1 cellular context compared by ENCODE assay signal in the genomic region with DNA sequence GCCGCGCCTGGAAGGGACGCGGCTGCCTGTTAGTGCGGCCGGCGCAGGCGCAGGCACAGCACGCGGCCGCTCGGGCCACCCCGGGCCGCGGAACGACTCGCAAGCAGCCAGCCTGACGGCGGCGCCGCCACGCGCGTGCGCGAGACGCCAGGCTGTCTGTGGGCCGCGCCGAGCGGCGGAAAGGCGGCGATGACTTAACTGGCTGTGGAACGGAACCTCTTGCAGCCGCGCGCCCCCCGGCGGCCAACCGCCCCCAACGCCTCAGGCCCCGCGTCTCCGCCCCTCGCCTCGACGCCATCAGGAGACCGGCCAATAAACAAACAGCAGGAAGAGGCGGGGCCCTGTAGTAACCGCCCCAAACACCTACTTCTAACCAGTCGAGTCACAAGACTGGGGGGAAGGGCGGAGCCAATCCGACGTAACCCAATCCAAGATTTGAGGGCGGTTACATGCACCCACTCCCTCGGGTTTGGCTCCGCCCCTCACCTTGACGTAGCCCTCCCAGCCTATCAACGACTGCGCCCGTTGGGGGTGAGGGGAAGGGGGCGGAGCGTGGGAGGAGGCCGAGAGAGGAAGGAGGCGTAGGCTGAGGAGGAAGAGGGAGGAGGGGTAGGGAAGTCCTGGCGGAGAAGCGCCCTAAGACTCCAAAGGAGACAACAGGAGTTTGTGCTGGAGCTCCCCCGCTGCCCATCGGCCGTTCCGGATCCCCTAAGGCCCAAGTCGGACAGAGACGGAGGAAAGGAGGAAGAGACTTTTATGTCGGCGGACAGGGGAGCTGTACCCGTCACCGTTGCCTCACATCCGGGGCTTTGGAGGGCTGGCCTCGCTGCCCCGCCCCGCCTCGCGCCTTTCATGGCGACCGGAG.
TF ChIP-seq lines count a peak whose summit lies in the region.

A gene (plus strand): TSS at position 566 of the 865 bp plus-strand sequence. CDS start 1,088 bp downstream, outside the sequence.

TF ChIP-seq in GM12878, 131 proteins besides CTCF, POLR2A, EP300 and RAD21 (continued from another document and continues in another):
- TF ChIP-seq, protein P1, sequence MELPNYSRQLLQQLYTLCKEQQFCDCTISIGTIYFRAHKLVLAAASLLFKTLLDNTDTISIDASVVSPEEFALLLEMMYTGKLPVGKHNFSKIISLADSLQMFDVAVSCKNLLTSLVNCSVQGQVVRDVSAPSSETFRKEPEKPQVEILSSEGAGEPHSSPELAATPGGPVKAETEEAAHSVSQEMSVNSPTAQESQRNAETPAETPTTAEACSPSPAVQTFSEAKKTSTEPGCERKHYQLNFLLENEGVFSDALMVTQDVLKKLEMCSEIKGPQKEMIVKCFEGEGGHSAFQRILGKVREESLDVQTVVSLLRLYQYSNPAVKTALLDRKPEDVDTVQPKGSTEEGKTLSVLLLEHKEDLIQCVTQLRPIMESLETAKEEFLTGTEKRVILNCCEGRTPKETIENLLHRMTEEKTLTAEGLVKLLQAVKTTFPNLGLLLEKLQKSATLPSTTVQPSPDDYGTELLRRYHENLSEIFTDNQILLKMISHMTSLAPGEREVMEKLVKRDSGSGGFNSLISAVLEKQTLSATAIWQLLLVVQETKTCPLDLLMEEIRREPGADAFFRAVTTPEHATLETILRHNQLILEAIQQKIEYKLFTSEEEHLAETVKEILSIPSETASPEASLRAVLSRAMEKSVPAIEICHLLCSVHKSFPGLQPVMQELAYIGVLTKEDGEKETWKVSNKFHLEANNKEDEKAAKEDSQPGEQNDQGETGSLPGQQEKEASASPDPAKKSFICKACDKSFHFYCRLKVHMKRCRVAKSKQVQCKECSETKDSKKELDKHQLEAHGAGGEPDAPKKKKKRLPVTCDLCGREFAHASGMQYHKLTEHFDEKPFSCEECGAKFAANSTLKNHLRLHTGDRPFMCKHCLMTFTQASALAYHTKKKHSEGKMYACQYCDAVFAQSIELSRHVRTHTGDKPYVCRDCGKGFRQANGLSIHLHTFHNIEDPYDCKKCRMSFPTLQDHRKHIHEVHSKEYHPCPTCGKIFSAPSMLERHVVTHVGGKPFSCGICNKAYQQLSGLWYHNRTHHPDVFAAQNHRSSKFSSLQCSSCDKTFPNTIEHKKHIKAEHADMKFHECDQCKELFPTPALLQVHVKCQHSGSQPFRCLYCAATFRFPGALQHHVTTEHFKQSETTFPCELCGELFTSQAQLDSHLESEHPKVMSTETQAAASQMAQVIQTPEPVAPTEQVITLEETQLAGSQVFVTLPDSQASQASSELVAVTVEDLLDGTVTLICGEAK (IDR thresholded peaks at IDR 0.05; ENCODE audit: borderline replicate concordance): peak; percentile 80
- peak; percentile 90 for TF ChIP-seq SMAD1 (IDR thresholded peaks at IDR 0.05; ENCODE audit: low read depth, partially characterized antibody)
- TF ChIP-seq FOXK2 (IDR thresholded peaks at IDR 0.05): no peak
- peak; percentile 65 for TF ChIP-seq CREM (IDR thresholded peaks at IDR 0.05; ENCODE audit: low read depth)
- no peak for TF ChIP-seq MEF2B (IDR thresholded peaks at IDR 0.05; ENCODE audit: partially characterized antibody, poor library complexity, severe bottlenecking)
- peak; percentile 53 for TF ChIP-seq NR2F1 (conservative IDR thresholded peaks at IDR 0.05)
- TF ChIP-seq NRF1 (conservative IDR thresholded peaks at IDR 0.05; ENCODE audit: low read depth, low read length): peak; percentile 98
- TF ChIP-seq, protein P2, sequence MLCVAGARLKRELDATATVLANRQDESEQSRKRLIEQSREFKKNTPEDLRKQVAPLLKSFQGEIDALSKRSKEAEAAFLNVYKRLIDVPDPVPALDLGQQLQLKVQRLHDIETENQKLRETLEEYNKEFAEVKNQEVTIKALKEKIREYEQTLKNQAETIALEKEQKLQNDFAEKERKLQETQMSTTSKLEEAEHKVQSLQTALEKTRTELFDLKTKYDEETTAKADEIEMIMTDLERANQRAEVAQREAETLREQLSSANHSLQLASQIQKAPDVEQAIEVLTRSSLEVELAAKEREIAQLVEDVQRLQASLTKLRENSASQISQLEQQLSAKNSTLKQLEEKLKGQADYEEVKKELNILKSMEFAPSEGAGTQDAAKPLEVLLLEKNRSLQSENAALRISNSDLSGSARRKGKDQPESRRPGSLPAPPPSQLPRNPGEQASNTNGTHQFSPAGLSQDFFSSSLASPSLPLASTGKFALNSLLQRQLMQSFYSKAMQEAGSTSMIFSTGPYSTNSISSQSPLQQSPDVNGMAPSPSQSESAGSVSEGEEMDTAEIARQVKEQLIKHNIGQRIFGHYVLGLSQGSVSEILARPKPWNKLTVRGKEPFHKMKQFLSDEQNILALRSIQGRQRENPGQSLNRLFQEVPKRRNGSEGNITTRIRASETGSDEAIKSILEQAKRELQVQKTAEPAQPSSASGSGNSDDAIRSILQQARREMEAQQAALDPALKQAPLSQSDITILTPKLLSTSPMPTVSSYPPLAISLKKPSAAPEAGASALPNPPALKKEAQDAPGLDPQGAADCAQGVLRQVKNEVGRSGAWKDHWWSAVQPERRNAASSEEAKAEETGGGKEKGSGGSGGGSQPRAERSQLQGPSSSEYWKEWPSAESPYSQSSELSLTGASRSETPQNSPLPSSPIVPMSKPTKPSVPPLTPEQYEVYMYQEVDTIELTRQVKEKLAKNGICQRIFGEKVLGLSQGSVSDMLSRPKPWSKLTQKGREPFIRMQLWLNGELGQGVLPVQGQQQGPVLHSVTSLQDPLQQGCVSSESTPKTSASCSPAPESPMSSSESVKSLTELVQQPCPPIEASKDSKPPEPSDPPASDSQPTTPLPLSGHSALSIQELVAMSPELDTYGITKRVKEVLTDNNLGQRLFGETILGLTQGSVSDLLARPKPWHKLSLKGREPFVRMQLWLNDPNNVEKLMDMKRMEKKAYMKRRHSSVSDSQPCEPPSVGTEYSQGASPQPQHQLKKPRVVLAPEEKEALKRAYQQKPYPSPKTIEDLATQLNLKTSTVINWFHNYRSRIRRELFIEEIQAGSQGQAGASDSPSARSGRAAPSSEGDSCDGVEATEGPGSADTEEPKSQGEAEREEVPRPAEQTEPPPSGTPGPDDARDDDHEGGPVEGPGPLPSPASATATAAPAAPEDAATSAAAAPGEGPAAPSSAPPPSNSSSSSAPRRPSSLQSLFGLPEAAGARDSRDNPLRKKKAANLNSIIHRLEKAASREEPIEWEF (IDR thresholded peaks at IDR 0.05; ENCODE audit: insufficient replicate concordance, low read depth, low read length): no peak
- TF ChIP-seq CHD2 (IDR thresholded peaks at IDR 0.05; ENCODE audit: borderline replicate concordance, low read depth, low read length): peak; percentile 91
- no peak for TF ChIP-seq RBBP5 (conservative IDR thresholded peaks at IDR 0.05)
- no peak for TF ChIP-seq TCF12 (IDR thresholded peaks at IDR 0.05; ENCODE audit: low read depth, low read length)
- no peak; the same call in 1 of the 2 replicates for TF ChIP-seq STAT1 (conservative IDR thresholded peaks at IDR 0.05)
- TF ChIP-seq PML (IDR thresholded peaks at IDR 0.05; ENCODE audit: low read length): no peak
- TF ChIP-seq SPI1 (IDR thresholded peaks at IDR 0.05; ENCODE audit: borderline replicate concordance, insufficient read depth, low read depth, low read length): peak; percentile 55; the same call in 1 of the 2 replicates
- TF ChIP-seq ZNF384 (IDR thresholded peaks at IDR 0.05; ENCODE audit: borderline replicate concordance, low read depth, low read length): no peak
- TF ChIP-seq STAT3 (IDR thresholded peaks at IDR 0.05; ENCODE audit: low read depth, low read length): no peak
- no peak for TF ChIP-seq HDAC6 (IDR thresholded peaks at IDR 0.05; ENCODE audit: unreplicated experiment)
- peak; percentile 26; the same call in 1 of the 2 replicates for TF ChIP-seq TCF3 (IDR thresholded peaks at IDR 0.05; ENCODE audit: borderline replicate concordance, insufficient read depth, low read depth, low read length)
- peak; percentile 79 for TF ChIP-seq ATF7 (IDR thresholded peaks at IDR 0.05; ENCODE audit: low read depth)
- TF ChIP-seq TARDBP (IDR thresholded peaks at IDR 0.05; ENCODE audit: borderline replicate concordance): no peak
- peak; percentile 89 for TF ChIP-seq IKZF1 (conservative IDR thresholded peaks at IDR 0.05)
- TF ChIP-seq CREB1 (IDR thresholded peaks at IDR 0.05; ENCODE audit: low read depth): no peak
- TF ChIP-seq, protein P3, sequence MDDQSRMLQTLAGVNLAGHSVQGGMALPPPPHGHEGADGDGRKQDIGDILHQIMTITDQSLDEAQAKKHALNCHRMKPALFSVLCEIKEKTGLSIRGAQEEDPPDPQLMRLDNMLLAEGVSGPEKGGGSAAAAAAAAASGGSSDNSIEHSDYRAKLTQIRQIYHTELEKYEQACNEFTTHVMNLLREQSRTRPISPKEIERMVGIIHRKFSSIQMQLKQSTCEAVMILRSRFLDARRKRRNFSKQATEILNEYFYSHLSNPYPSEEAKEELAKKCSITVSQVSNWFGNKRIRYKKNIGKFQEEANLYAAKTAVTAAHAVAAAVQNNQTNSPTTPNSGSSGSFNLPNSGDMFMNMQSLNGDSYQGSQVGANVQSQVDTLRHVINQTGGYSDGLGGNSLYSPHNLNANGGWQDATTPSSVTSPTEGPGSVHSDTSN (IDR thresholded peaks at IDR 0.05; ENCODE audit: insufficient replicate concordance, low read depth, low read length): no peak
- TF ChIP-seq, protein P4, sequence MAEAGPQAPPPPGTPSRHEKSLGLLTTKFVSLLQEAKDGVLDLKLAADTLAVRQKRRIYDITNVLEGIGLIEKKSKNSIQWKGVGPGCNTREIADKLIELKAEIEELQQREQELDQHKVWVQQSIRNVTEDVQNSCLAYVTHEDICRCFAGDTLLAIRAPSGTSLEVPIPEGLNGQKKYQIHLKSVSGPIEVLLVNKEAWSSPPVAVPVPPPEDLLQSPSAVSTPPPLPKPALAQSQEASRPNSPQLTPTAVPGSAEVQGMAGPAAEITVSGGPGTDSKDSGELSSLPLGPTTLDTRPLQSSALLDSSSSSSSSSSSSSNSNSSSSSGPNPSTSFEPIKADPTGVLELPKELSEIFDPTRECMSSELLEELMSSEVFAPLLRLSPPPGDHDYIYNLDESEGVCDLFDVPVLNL (IDR thresholded peaks at IDR 0.05; ENCODE audit: low read depth, low read length): 0 out of 2 replicates have a peak, but pooled peaks have one; percentile 28
- peak; percentile 89 for TF ChIP-seq SMARCA5 (IDR thresholded peaks at IDR 0.05)
- peak; percentile 63; the same call in 1 of the 2 replicates for TF ChIP-seq POLR2AphosphoS2 (IDR thresholded peaks at IDR 0.05; ENCODE audit: low read depth, low read length)
- TF ChIP-seq WRNIP1 (IDR thresholded peaks at IDR 0.05; ENCODE audit: borderline replicate concordance, low read depth, low read length): no peak
- peak; percentile 81 for TF ChIP-seq SMAD5 (IDR thresholded peaks at IDR 0.05; ENCODE audit: low read depth)
- TF ChIP-seq LARP7 (IDR thresholded peaks at IDR 0.05): peak; percentile 98
- TF ChIP-seq SP1 (IDR thresholded peaks at IDR 0.05; ENCODE audit: low read depth, low read length): peak; percentile 94
- no peak for TF ChIP-seq NFIC (IDR thresholded peaks at IDR 0.05; ENCODE audit: low read depth, low read length)
- TF ChIP-seq DPF2 (IDR thresholded peaks at IDR 0.05): peak; percentile 40
- TF ChIP-seq ESRRA (IDR thresholded peaks at IDR 0.05; ENCODE audit: low read length): no peak; the same call in 1 of the 2 replicates
- peak; percentile 36; the same call in 1 of the 2 replicates for TF ChIP-seq NR2C1 (IDR thresholded peaks at IDR 0.05)
- TF ChIP-seq, protein P5, sequence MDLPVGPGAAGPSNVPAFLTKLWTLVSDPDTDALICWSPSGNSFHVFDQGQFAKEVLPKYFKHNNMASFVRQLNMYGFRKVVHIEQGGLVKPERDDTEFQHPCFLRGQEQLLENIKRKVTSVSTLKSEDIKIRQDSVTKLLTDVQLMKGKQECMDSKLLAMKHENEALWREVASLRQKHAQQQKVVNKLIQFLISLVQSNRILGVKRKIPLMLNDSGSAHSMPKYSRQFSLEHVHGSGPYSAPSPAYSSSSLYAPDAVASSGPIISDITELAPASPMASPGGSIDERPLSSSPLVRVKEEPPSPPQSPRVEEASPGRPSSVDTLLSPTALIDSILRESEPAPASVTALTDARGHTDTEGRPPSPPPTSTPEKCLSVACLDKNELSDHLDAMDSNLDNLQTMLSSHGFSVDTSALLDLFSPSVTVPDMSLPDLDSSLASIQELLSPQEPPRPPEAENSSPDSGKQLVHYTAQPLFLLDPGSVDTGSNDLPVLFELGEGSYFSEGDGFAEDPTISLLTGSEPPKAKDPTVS (IDR thresholded peaks at IDR 0.05; ENCODE audit: low read depth, low read length): no peak
- no peak for TF ChIP-seq SUZ12 (IDR thresholded peaks at IDR 0.05; ENCODE audit: unreplicated experiment)
- TF ChIP-seq, protein P6, sequence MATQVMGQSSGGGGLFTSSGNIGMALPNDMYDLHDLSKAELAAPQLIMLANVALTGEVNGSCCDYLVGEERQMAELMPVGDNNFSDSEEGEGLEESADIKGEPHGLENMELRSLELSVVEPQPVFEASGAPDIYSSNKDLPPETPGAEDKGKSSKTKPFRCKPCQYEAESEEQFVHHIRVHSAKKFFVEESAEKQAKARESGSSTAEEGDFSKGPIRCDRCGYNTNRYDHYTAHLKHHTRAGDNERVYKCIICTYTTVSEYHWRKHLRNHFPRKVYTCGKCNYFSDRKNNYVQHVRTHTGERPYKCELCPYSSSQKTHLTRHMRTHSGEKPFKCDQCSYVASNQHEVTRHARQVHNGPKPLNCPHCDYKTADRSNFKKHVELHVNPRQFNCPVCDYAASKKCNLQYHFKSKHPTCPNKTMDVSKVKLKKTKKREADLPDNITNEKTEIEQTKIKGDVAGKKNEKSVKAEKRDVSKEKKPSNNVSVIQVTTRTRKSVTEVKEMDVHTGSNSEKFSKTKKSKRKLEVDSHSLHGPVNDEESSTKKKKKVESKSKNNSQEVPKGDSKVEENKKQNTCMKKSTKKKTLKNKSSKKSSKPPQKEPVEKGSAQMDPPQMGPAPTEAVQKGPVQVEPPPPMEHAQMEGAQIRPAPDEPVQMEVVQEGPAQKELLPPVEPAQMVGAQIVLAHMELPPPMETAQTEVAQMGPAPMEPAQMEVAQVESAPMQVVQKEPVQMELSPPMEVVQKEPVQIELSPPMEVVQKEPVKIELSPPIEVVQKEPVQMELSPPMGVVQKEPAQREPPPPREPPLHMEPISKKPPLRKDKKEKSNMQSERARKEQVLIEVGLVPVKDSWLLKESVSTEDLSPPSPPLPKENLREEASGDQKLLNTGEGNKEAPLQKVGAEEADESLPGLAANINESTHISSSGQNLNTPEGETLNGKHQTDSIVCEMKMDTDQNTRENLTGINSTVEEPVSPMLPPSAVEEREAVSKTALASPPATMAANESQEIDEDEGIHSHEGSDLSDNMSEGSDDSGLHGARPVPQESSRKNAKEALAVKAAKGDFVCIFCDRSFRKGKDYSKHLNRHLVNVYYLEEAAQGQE (IDR thresholded peaks at IDR 0.05; ENCODE audit: low read depth, low read length): no peak
- peak; percentile 80 for TF ChIP-seq RELA (IDR thresholded peaks at IDR 0.05; ENCODE audit: borderline replicate concordance, partially characterized antibody)
- peak; percentile 67; the same call in 1 of the 2 replicates for TF ChIP-seq SIN3A (IDR thresholded peaks at IDR 0.05; ENCODE audit: low read depth, low read length)
